In the genomic region with DNA sequence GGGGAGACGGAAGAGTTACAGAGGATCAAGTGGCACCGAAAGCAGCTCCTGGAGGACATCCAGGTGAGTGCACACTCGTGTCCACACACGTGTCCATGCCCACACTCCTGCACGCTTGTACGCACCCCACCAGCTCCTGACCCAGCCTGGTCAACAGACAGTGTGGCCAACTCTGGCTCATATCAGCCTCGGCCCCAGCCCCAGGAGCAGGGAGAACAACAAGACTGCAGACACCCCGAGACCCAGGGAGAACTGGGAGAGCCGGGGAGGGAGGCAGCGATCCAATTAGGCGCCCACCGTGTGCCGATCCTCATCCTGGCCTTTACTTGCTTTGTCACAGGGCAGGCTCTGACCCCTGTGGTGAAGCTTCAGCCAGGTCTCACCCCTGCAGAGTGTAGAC, we compare ENCODE assay signal across 19 cellular contexts. TPM values are rescaled to one million over a fixed set of nuclear protein-coding genes. Genes with fewer than 3 reads are reported as not detected.
DNase-seq lines count a peak whose midpoint lies in the region; ATAC-seq, FAIRE-seq and TF ChIP-seq lines count a peak whose summit lies in the region.
"Had no signal": no experiment of that assay in that cellular context is flagged by ENCODE, and none has a peak within 500 bp of the region (broad histone marks: within the 10 kb centered on the region; RNA-seq: fewer than 3 reads in every experiment).

No MANE protein-coding gene starts in this region.

- no peak overlapping the region for H4K5ac ChIP-seq in mesendoderm (ENCODE audit: low read length)

- H3K27me3 ChIP-seq in BLaER1 = no peaks in the 10 kb centered on the region
- no peaks in the 10 kb centered on the region for H3K27me3 ChIP-seq in mesendoderm (ENCODE audit: insufficient read depth, low read length, poor library complexity)

- peaks cover 74% of the 10 kb centered on the region for H3K4me1 Mint-ChIP-seq in activated CD4-positive, alpha-beta T cell treated with anti-CD3 and anti-CD28 coated beads, Interleukin-2, amount 10 ng/mL, durations not matched to agents 7 days and 5 days
- peaks cover 45% of the 10 kb centered on the region for H3K4me1 Mint-ChIP-seq in activated T-helper 17 cell treated with anti-CD3 and anti-CD28 coated beads, Interleukin-2, amount 50 U/mL, for 72 hours

- H2BK5ac ChIP-seq in mesendoderm (ENCODE audit: low read length) = no peak overlapping the region

- H3K4me3 ChIP-seq in BLaER1 = no peak overlapping the region
- H3K4me3 ChIP-seq in mesendoderm (ENCODE audit: low read length) = no peak overlapping the region
- H3K4me3 ChIP-seq: K562 had no signal

- H2AK5ac ChIP-seq in mesendoderm (ENCODE audit: low read length) = no peak overlapping the region

- H4K8ac ChIP-seq in mesendoderm (ENCODE audit: low read depth, low read length) = no peak overlapping the region

- TF ChIP-seq POLR2A in H54 (IDR thresholded peaks at IDR 0.05; ENCODE audit: low read depth, low read length) = no peak

- H3K4ac ChIP-seq in mesendoderm (ENCODE audit: low read depth, low read length) = no peak overlapping the region

- no peak overlapping the region for H3K18ac ChIP-seq in mesendoderm (ENCODE audit: low read length)

- H3K36me3 ChIP-seq in BLaER1 = peaks cover 53% of the 10 kb centered on the region
- no peaks in the 10 kb centered on the region for H3K36me3 ChIP-seq in mesendoderm (ENCODE audit: control insufficient read depth, insufficient read depth, low read length)
- H3K36me3 ChIP-seq: BE2C had no signal

- DNase-seq in activated CD4-positive, alpha-beta T cell treated with anti-CD3 and anti-CD28 coated beads, Interleukin-2, amount 10 ng/mL, durations not matched to agents 7 days and 5 days = no peak
- DNase-seq in activated CD4-positive, alpha-beta T cell treated with anti-CD3 and anti-CD28 coated beads, Interleukin-2, amount 50 U/mL, for 1 hour = no peak
- DNase-seq in mesendoderm (peak; percentile 41), T-helper 2 cell (no peak), H54 (ENCODE audit: insufficient read length, low spot score) (no peak)
- DNase-seq: BE2C; CD8-positive, alpha-beta memory T cell; NCI-H1694 treated with DMSO at 0.1 percent for 48 hours; NCI-H2107; NCI-H2227 treated with DMSO at 0.1 percent for 48 hours; NCI-H510A treated with DMSO at 0.1 percent for 48 hours; NCI-H774; Right ventricle myocardium superior had no signal

- POLR2A ChIA-PET in activated CD4-positive, alpha-beta T cell treated with anti-CD3 and anti-CD28 coated beads, Interleukin-2, amount 10 ng/mL, durations not matched to agents 7 days and 5 days (lab: Charles Lee) = no interaction called here

- ATAC-seq in activated T-helper 17 cell treated with anti-CD3 and anti-CD28 coated beads, Interleukin-2, amount 50 U/mL, for 72 hours (replicated peaks) = no peak
- ATAC-seq in HG03565 (IDR thresholded peaks at IDR 0.05; ENCODE audit: unreplicated experiment) = no peak
- ATAC-seq: K562 had no signal

- peaks cover 7% of the 10 kb centered on the region; the same call in 1 of the 2 replicates for H4K20me1 ChIP-seq in BLaER1

- no peaks in the 10 kb centered on the region for H3K79me2 ChIP-seq in mesendoderm (ENCODE audit: control insufficient read depth, insufficient read depth, low read length)

- WGBS in mesendoderm (ENCODE audit: extremely low coverage, insufficient coverage, low lambda C conversion rate) = no CpG with 5 or more reads among the region's 13 CpGs

- H3K27ac Mint-ChIP-seq in activated CD4-positive, alpha-beta T cell treated with anti-CD3 and anti-CD28 coated beads, Interleukin-2, amount 10 ng/mL, durations not matched to agents 7 days and 5 days = peak overlapping the region; percentile 25
- peak overlapping the region; percentile 59 for H3K27ac Mint-ChIP-seq in activated T-helper 17 cell treated with anti-CD3 and anti-CD28 coated beads, Interleukin-2, amount 50 U/mL, for 72 hours

- no peak overlapping the region for H3K23ac ChIP-seq in mesendoderm (ENCODE audit: low read length)

- CTCF ChIA-PET in activated CD4-positive, alpha-beta T cell treated with anti-CD3 and anti-CD28 coated beads, Interleukin-2, amount 10 ng/mL, durations not matched to agents 7 days and 5 days (lab: Charles Lee) = interaction anchor here (0.5 kb wide), 1 partner anchor 48 kb away, joined by 5 read pairs; no protein-coding TSS in a partner anchor

- H3K27ac ChIP-seq in BLaER1 (peak overlapping the region; percentile 79), mesendoderm (ENCODE audit: low read depth, low read length) (no peak overlapping the region)

- H2BK120ac ChIP-seq in mesendoderm (ENCODE audit: low read depth, low read length) = no peak overlapping the region

- H3K27me3 Mint-ChIP-seq in activated CD4-positive, alpha-beta T cell treated with anti-CD3 and anti-CD28 coated beads, Interleukin-2, amount 10 ng/mL, durations not matched to agents 7 days and 5 days = no peaks in the 10 kb centered on the region
- no peaks in the 10 kb centered on the region for H3K27me3 Mint-ChIP-seq in activated T-helper 17 cell treated with anti-CD3 and anti-CD28 coated beads, Interleukin-2, amount 50 U/mL, for 72 hours
- H3K27me3 Mint-ChIP-seq: CD8-positive, alpha-beta memory T cell had no signal

- peak overlapping the region; percentile 73; the same call in 1 of the 2 replicates for H3K4me2 ChIP-seq in BLaER1
- H3K4me2 ChIP-seq in mesendoderm (ENCODE audit: low read length) = no peak overlapping the region

- H3K56ac ChIP-seq in mesendoderm (ENCODE audit: low read length) = no peak overlapping the region

- peaks cover 3% of the 10 kb centered on the region for H3K9me3 Mint-ChIP-seq in activated CD4-positive, alpha-beta T cell treated with anti-CD3 and anti-CD28 coated beads, Interleukin-2, amount 10 ng/mL, durations not matched to agents 7 days and 5 days
- H3K9me3 Mint-ChIP-seq in activated T-helper 17 cell treated with anti-CD3 and anti-CD28 coated beads, Interleukin-2, amount 50 U/mL, for 72 hours = no peaks in the 10 kb centered on the region
- H3K9me3 Mint-ChIP-seq: CD8-positive, alpha-beta memory T cell had no signal

- H3K4me3 Mint-ChIP-seq in activated CD4-positive, alpha-beta T cell treated with anti-CD3 and anti-CD28 coated beads, Interleukin-2, amount 10 ng/mL, durations not matched to agents 7 days and 5 days = no peak overlapping the region
- no peak overlapping the region for H3K4me3 Mint-ChIP-seq in activated T-helper 17 cell treated with anti-CD3 and anti-CD28 coated beads, Interleukin-2, amount 50 U/mL, for 72 hours
- H3K4me3 Mint-ChIP-seq: CD8-positive, alpha-beta memory T cell had no signal

- no peak overlapping the region for H2BK15ac ChIP-seq in mesendoderm (replicated peaks; ENCODE audit: low read depth)

- peaks cover 90% of the 10 kb centered on the region for H3K36me3 Mint-ChIP-seq in activated CD4-positive, alpha-beta T cell treated with anti-CD3 and anti-CD28 coated beads, Interleukin-2, amount 10 ng/mL, durations not matched to agents 7 days and 5 days (ENCODE audit: low read depth)
- H3K36me3 Mint-ChIP-seq in activated T-helper 17 cell treated with anti-CD3 and anti-CD28 coated beads, Interleukin-2, amount 50 U/mL, for 72 hours (ENCODE audit: low read depth) = peaks cover 93% of the 10 kb centered on the region

- no peak for FAIRE-seq in H54 (lab: Jason Lieb, UNC)
- FAIRE-seq: GM12891, K562, RCC 7860 had no signal

- H3K79me1 ChIP-seq in mesendoderm (ENCODE audit: low read length) = no peaks in the 10 kb centered on the region

- 0 out of 2 replicates have a peak, but pooled peaks cover 7% of the 10 kb centered on the region for H3K9me3 ChIP-seq in BLaER1

- H3K4me1 ChIP-seq in BLaER1 (peaks cover 90% of the 10 kb centered on the region), mesendoderm (ENCODE audit: control insufficient read depth, low read depth, low read length) (no peaks in the 10 kb centered on the region)
- H3K4me1 ChIP-seq: BE2C had no signal

- H3K9ac ChIP-seq in BLaER1 = no peak overlapping the region
- no peak overlapping the region for H3K9ac ChIP-seq in mesendoderm (ENCODE audit: low read length)

RNA-seq across cellular contexts. Expression of gene CYTH4, which starts 10.3 kb away (rescaled TPM):
- total RNA-seq in activated CD4-positive, alpha-beta T cell treated with anti-CD3 and anti-CD28 coated beads, Interleukin-2, amount 10 ng/mL, durations not matched to agents 7 days and 5 days = 100 to 1,000 TPM; 106 to 110 TPM
- 100 to 1,000 TPM in 1 of 2 donors, 10 to 100 TPM in 1; 53.7 to 124 TPM for total RNA-seq in activated T-helper 17 cell treated with anti-CD3 and anti-CD28 coated beads, Interleukin-2, amount 50 U/mL, for 72 hours
- not detected for polyA plus RNA-seq in mesendoderm (2013, experiment 1 of 2)
- not detected for polyA plus RNA-seq in mesendoderm (2013, experiment 2 of 2)

RNA-seq across cellular contexts. Expression of gene RAC2, which starts 48.6 kb away (rescaled TPM):
- total RNA-seq in activated CD4-positive, alpha-beta T cell treated with anti-CD3 and anti-CD28 coated beads, Interleukin-2, amount 10 ng/mL, durations not matched to agents 7 days and 5 days = 1,000 to 10,000 TPM; 1,015 to 1,117 TPM
- total RNA-seq in activated T-helper 17 cell treated with anti-CD3 and anti-CD28 coated beads, Interleukin-2, amount 50 U/mL, for 72 hours = 1,000 to 10,000 TPM in 1 of 2 donors, 100 to 1,000 TPM in 1; 674 to 1,069 TPM
- polyA plus RNA-seq in mesendoderm (2013, experiment 1 of 2) = 4.6 TPM
- 4.7 TPM for polyA plus RNA-seq in mesendoderm (2013, experiment 2 of 2)
